ENCODE assay signal across 8 cellular contexts in the genomic region with DNA sequence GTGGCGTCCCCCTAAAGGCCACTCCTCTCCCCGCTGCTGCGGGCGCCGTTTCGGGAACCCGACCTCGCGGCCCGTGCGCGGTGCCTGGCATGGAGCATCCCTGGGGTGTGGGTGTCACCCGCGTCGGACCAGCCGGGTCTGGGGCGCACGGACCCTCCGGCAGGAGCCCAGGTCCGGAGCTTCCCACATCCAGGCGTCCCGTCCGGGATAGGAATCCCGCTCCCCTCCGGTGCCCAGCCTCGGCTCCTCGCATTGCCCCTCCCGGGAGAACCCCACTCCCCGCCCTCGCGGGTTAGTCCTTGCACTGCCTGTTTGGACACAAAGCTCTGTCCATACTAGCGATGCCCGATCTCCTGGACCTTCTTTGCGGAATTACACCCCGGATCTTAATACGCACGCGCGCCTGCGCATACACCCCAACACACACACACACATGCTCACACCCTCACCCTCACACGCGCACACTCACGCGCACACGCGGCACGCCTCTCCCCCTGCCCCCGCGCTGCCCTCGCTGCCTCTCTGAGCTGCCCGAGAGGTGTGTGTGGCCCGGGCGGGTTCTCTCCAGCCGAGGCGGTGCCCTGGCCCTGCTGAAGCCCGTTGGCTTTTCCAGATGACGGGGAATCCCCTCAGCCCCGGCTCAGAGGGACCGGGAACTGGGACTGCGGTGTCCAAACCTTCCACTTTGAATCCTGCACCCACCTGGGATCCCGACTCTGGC. TPM values are rescaled to one million over a fixed set of nuclear protein-coding genes. Genes with fewer than 3 reads are reported as not detected.
DNase-seq lines count a peak whose midpoint lies in the region; ATAC-seq and TF ChIP-seq lines count a peak whose summit lies in the region.

No MANE protein-coding gene starts in this region.

- peak overlapping the region; percentile 94 to 97 (median 94) for H3K4me3 Mint-ChIP-seq in CD4-positive, CD25-positive, alpha-beta regulatory T cell

- 1% methylated on average over 41 to 61 of the region's 61 CpGs for WGBS in adipose tissue, 3 donors

- peak; percentile 32 to 45 for ATAC-seq in CD4-positive, CD25-positive, alpha-beta regulatory T cell (ENCODE audit: low read depth in 2 of 2)
- ATAC-seq in GM19452 (IDR thresholded peaks at IDR 0.05; ENCODE audit: unreplicated experiment) (peak; percentile 32), SK-N-SH treated with all-trans-retinoic acid at 6 μM for 48 hours (peak; percentile 76)

- no peaks in the 10 kb centered on the region for H3K27me3 ChIP-seq in CD4-positive, CD25-positive, alpha-beta regulatory T cell (ENCODE audit: control insufficient read depth, insufficient read depth, low read length)
- H3K27me3 ChIP-seq in HL-60 (ENCODE audit: insufficient read depth, poor library complexity, severe bottlenecking) = no peaks in the 10 kb centered on the region
- no peaks in the 10 kb centered on the region for H3K27me3 ChIP-seq in parathyroid adenoma (ENCODE audit: control insufficient read depth, insufficient read depth, low read length)

- peak overlapping the region; percentile 33 for H3K9ac ChIP-seq in parathyroid adenoma

- H3K36me3 Mint-ChIP-seq in CD4-positive, CD25-positive, alpha-beta regulatory T cell = no peaks in the 10 kb centered on the region

- TF ChIP-seq CTCF in HL-60 (IDR thresholded peaks at IDR 0.05; ENCODE audit: insufficient read depth, low read length) = no peak
- no peak for TF ChIP-seq CTCF in parathyroid adenoma (IDR thresholded peaks at IDR 0.05)

- DNase-seq in CD4-positive, CD25-positive, alpha-beta regulatory T cell = peak; percentile 46 to 71 (median 67)
- DNase-seq in HL-60 (ENCODE audit: low read depth in 1 of 2, low spot score in 1 of 2) = peak; percentile 68 to 80
- peak; percentile 83 for DNase-seq in cardiac septum (ENCODE audit: low spot score)
- no peak for DNase-seq in NCI-H187 treated with DMSO at 0.1 percent for 48 hours (lab: John Stamatoyannopoulos, UW)

- no peaks in the 10 kb centered on the region for H3K9me3 Mint-ChIP-seq in CD4-positive, CD25-positive, alpha-beta regulatory T cell

- H3K36me3 ChIP-seq in CD4-positive, CD25-positive, alpha-beta regulatory T cell (ENCODE audit: control insufficient read depth, insufficient read depth, low read length) = no peaks in the 10 kb centered on the region
- no peaks in the 10 kb centered on the region for H3K36me3 ChIP-seq in parathyroid adenoma (ENCODE audit: control insufficient read depth, insufficient read depth, low read length)

- H3K79me2 ChIP-seq in parathyroid adenoma = peaks cover 7% of the 10 kb centered on the region

- peaks cover 11 to 32% (median 17%) of the 10 kb centered on the region in 4 donors for H3K4me1 Mint-ChIP-seq in CD4-positive, CD25-positive, alpha-beta regulatory T cell

- peak overlapping the region; percentile 88 for H3K4me2 ChIP-seq in parathyroid adenoma (ENCODE audit: low read length)

- no peaks in the 10 kb centered on the region for H3K9me3 ChIP-seq in CD4-positive, CD25-positive, alpha-beta regulatory T cell (ENCODE audit: control insufficient read depth in 2 of 2, low read length in 2 of 2)
- H3K9me3 ChIP-seq in parathyroid adenoma (ENCODE audit: control insufficient read depth, low read length) = no peaks in the 10 kb centered on the region

- peaks cover 19% of the 10 kb centered on the region for H3K27me3 Mint-ChIP-seq in CD4-positive, CD25-positive, alpha-beta regulatory T cell

- intact Hi-C loops in cardiac septum (cut with DNase I) = loop anchor here (5.0 kb wide), 1 partner anchor 108 kb away; a partner anchor contains a TSS

- peaks cover 14% of the 10 kb centered on the region for H3K4me1 ChIP-seq in CD4-positive, CD25-positive, alpha-beta regulatory T cell (ENCODE audit: control insufficient read depth, insufficient read depth, low read length, poor library complexity, severe bottlenecking)
- peaks cover 2% of the 10 kb centered on the region for H3K4me1 ChIP-seq in parathyroid adenoma

- peak overlapping the region in 2 of 3 donors; percentile 52 to 96 for H3K27ac Mint-ChIP-seq in CD4-positive, CD25-positive, alpha-beta regulatory T cell

- peak overlapping the region; percentile 97 for H2AFZ ChIP-seq in parathyroid adenoma

- H3K27ac ChIP-seq in CD4-positive, CD25-positive, alpha-beta regulatory T cell (ENCODE audit: insufficient read depth, low read length, poor library complexity, severe bottlenecking) = no peak overlapping the region
- H3K27ac ChIP-seq in HL-60 (replicated peaks) (peak overlapping the region; percentile 82), adipose tissue (ENCODE audit: low read depth, low read length) (peak overlapping the region; percentile 35), parathyroid adenoma (peak overlapping the region; percentile 51)

- peak overlapping the region; percentile 75 for H3K4me3 ChIP-seq in CD4-positive, CD25-positive, alpha-beta regulatory T cell (ENCODE audit: low read depth, low read length)
- peak overlapping the region; percentile 96 for H3K4me3 ChIP-seq in HL-60 (replicated peaks; ENCODE audit: insufficient read depth, low read length)
- peak overlapping the region; percentile 55 for H3K4me3 ChIP-seq in parathyroid adenoma (ENCODE audit: low read depth, low read length)

TF ChIP-seq in SK-N-SH treated with all-trans-retinoic acid at 6 μM for 48 hours, 23 proteins besides CTCF, POLR2A, EP300 and RAD21:
- TF ChIP-seq ISL1 (CRISPR knock-in tag; IDR thresholded peaks at IDR 0.05) (no peak), TCF4 (CRISPR knock-in tag; IDR thresholded peaks at IDR 0.05; ENCODE audit: borderline replicate concordance) (no peak; the same call in 1 of the 2 replicates), GLIS3 (CRISPR knock-in tag; IDR thresholded peaks at IDR 0.05) (no peak), ZFP3 (CRISPR knock-in tag; IDR thresholded peaks at IDR 0.05) (no peak), BACH2 (CRISPR knock-in tag; IDR thresholded peaks at IDR 0.05; ENCODE audit: borderline replicate concordance) (no peak)
- TF ChIP-seq, protein P1, sequence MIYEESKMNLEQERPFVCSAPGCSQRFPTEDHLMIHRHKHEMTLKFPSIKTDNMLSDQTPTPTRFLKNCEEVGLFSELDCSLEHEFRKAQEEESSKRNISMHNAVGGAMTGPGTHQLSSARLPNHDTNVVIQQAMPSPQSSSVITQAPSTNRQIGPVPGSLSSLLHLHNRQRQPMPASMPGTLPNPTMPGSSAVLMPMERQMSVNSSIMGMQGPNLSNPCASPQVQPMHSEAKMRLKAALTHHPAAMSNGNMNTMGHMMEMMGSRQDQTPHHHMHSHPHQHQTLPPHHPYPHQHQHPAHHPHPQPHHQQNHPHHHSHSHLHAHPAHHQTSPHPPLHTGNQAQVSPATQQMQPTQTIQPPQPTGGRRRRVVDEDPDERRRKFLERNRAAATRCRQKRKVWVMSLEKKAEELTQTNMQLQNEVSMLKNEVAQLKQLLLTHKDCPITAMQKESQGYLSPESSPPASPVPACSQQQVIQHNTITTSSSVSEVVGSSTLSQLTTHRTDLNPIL (CRISPR knock-in tag; IDR thresholded peaks at IDR 0.05; ENCODE audit: low read depth) = no peak

RNA-seq across cellular contexts. Expression of a gene that starts 0.9 kb away (rescaled TPM):
- total RNA-seq in CD4-positive, CD25-positive, alpha-beta regulatory T cell = 31.1 TPM
- polyA plus RNA-seq in CD4-positive, CD25-positive, alpha-beta regulatory T cell = 1 to 10 TPM; 5.2 to 8.5 (median 5.8) TPM
- 100 to 1,000 TPM in 1 of 3 donors, 10 to 100 TPM in 1, 1 to 10 TPM in 1; 9.3 to 111 (median 72.0) TPM for polyA plus RNA-seq in adipose tissue
- 49.3 TPM for total RNA-seq in cardiac septum
